ENCODE assay signal across 8 cellular contexts in the genomic region with DNA sequence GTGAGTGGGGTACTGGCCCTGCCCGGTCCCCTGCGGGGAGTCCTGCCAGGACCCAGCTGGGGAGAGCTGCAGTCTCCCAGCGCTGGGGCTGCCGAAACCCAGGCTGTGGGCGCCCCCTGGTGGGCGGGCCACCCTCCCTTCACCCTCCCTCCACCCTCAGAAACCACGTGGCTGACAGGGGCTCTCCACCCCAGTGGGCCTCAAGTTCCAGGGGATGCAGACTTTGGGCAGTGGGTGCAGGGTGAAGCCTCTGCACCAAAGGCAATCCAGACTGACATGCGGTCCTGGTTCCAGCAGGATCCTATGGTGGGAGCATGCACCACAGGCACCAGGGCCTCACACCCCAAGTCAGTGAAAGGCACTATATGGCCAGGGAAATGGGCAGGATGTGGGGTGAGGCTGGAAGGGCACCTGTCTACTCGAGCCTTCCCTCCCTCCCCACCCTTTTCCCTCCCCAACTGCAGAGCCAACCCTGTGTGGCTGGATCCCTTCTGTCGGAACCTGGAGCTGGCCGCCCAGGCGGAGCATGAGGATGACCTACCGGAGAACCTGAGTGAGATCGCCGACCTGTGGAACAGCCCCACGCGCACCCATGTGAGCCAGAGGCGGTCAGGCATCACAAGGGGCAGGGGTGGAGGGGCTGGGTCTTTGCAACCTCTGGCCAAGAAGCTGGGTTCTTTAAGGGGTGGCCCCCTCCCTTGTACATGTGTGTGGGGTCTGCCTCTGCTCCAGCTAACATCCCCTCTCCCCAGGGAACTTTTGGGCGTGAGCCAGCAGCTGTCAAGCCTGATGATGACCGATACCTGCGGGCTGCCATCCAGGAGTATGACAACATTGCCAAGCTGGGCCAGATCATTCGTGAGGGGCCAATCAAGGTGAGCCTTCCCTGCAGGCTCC. TPM values are rescaled to one million over a fixed set of nuclear protein-coding genes. Genes with fewer than 3 reads are reported as not detected.
DNase-seq lines count a peak whose midpoint lies in the region; ATAC-seq and TF ChIP-seq lines count a peak whose summit lies in the region.

No MANE protein-coding gene starts in this region.

- DNase-seq in DMS 273 (lab: John Stamatoyannopoulos, UW; ENCODE audit: unreplicated experiment) (peak; percentile 84), DMS 273 treated with DMSO at 0.1 percent for 48 hours (lab: John Stamatoyannopoulos, UW) (no peak), SK-MEL-5 (ENCODE audit: low read depth, low spot score) (peak; percentile 49), activated gamma-delta T cell treated with Interleukin-2 at 50 U/mL for 16 hours (peak; percentile 80), head of caudate nucleus (peak; percentile 62 to 90 (median 81)), psoas muscle (peak; percentile 72 to 87)

- WGBS in psoas muscle, 3 donors: 39 to 41% (median 40%) methylated on average over 21 to 22 of the region's 22 CpGs

- in situ Hi-C loops in SK-MEL-5 (cut with HindIII; ENCODE audit: low pct_unique_long_range_greater_than_20kb, low sequenced_read_pairs): no loop called here

- no peak overlapping the region for H3K27ac ChIP-seq in psoas muscle

- intact Hi-C loops in head of caudate nucleus (cut with DNase I): loop anchor here (10.0 kb wide), 1 partner anchor 497 kb away; a partner anchor contains a TSS
- intact Hi-C loops in psoas muscle (cut with DNase I): loop anchor here (2.0 to 5.0 kb wide), 4 partner anchors 115 to 495 kb away; a partner anchor contains a TSS

- H3K9me3 ChIP-seq in psoas muscle: no peaks in the 10 kb centered on the region

- peaks cover 7% of the 10 kb centered on the region for H3K4me1 ChIP-seq in psoas muscle

- H3K4me3 ChIP-seq in psoas muscle: no peak overlapping the region

- H3K27me3 ChIP-seq in psoas muscle (ENCODE audit: insufficient read depth in 3 of 3, low read length in 2 of 3): no peaks in the 10 kb centered on the region

- peaks cover 5 to 27% of the 10 kb centered on the region in 2 donors for H3K36me3 ChIP-seq in psoas muscle (ENCODE audit: insufficient read depth in 1 of 2, low read depth in 1 of 2)

- peak; percentile 79 for TF ChIP-seq CTCF in psoas muscle (IDR thresholded peaks at IDR 0.05)

- ATAC-seq in HG03442 (IDR thresholded peaks at IDR 0.05; ENCODE audit: unreplicated experiment): peak; percentile 53
- peak; percentile 66 to 83 (median 75) for ATAC-seq in psoas muscle
- no peak for ATAC-seq in GM19328 (IDR thresholded peaks at IDR 0.05; ENCODE audit: unreplicated experiment)

RNA-seq across cellular contexts. Expression of a gene that starts 38.8 kb away (rescaled TPM):
- total RNA-seq in SK-MEL-5 (2014; rRNA removed; shearing (Covaris generic)): 1,457 and 1,499 TPM in 2 replicates
- polyA plus RNA-seq in SK-MEL-5 (2015; cell fraction: cytosol; rRNA removed): 3,343 and 3,961 TPM in 2 replicates
- polyA plus RNA-seq in SK-MEL-5 (2015; cell fraction: nucleus; rRNA removed): 1,221 and 1,304 TPM in 2 replicates
- total RNA-seq in psoas muscle: 1,000 to 10,000 TPM in 3 of 4 donors, 100 to 1,000 TPM in 1; 885 to 1,725 (median 1,143) TPM
- polyA plus RNA-seq in psoas muscle: 1,000 to 10,000 TPM in 1 of 3 donors, 100 to 1,000 TPM in 2; 634 to 1,049 (median 695) TPM

RNA-seq across cellular contexts. Expression of a gene that starts 38.9 kb away (rescaled TPM):
- 0.40 and 1.2 TPM in 2 replicates for total RNA-seq in SK-MEL-5 (2014; rRNA removed; shearing (Covaris generic))
- polyA plus RNA-seq in SK-MEL-5 (2015; cell fraction: cytosol; rRNA removed): 0.52 and 1.4 TPM in 2 replicates
- polyA plus RNA-seq in SK-MEL-5 (2015; cell fraction: nucleus; rRNA removed): 0.04 and 0.38 TPM in 2 replicates
- total RNA-seq in psoas muscle: 10 to 100 TPM; 12.5 to 20.4 (median 15.9) TPM
- 10 to 100 TPM; 14.8 to 21.8 (median 19.0) TPM for polyA plus RNA-seq in psoas muscle
